ENCODE assay signal across 2 cellular contexts in genomic region chr15:89813381-89814111, GRCh38.
TF ChIP-seq lines count a peak whose summit lies in the region.

No MANE protein-coding gene starts in this region.

TF ChIP-seq in SK-N-SH, 30 proteins besides CTCF, POLR2A, EP300 and RAD21 (continued from another document):
- TF ChIP-seq ZBTB33 (IDR thresholded peaks at IDR 0.05; ENCODE audit: borderline replicate concordance, low read depth) = no peak

TF ChIP-seq in SK-N-SH treated with all-trans-retinoic acid at 6 μM for 48 hours, 23 proteins besides CTCF, POLR2A, EP300 and RAD21 (continued from another document):
- TF ChIP-seq TSHZ2 (CRISPR knock-in tag; IDR thresholded peaks at IDR 0.05) (no peak), OSR1 (CRISPR knock-in tag; IDR thresholded peaks at IDR 0.05) (no peak)
TF ChIP-seq in SK-N-SH treated with all-trans-retinoic acid at 6 μM for 48 hours: peak in this region for 0.
